18 cellular contexts compared by ENCODE assay signal in genomic region chr19:6888967-6889366, GRCh38. TPM values are rescaled to one million over a fixed set of nuclear protein-coding genes. Genes with fewer than 3 reads are reported as not detected.
"Had no signal": no experiment of that assay in that cellular context is flagged by ENCODE, and none has a peak within 500 bp of the region (broad histone marks: within the 10 kb centered on the region; RNA-seq: fewer than 3 reads in every experiment).

No MANE protein-coding gene starts in this region.

- H3K27ac Mint-ChIP-seq: activated CD8-positive, alpha-beta T cell treated with anti-CD3 and anti-CD28 coated beads, Interleukin-2, amount 10 ng/mL, durations not matched to agents 7 days and 5 days; memory B cell; stimulated activated effector memory CD8-positive, alpha-beta T cell treated with anti-CD3 and anti-CD28 coated beads, Interleukin-12 subunit alpha, Interleukin-12 subunit beta, amount 100 ng/mL, for 72 hours had no signal

- H3K4me1 ChIP-seq: esophagus squamous epithelium, left ventricle myocardium inferior had no signal

- H3K27ac ChIP-seq: brain microvascular endothelial cell, esophagus squamous epithelium, left ventricle myocardium inferior had no signal

- H3K27me3 ChIP-seq: brain microvascular endothelial cell had no signal

- H3K4me3 Mint-ChIP-seq: activated CD8-positive, alpha-beta T cell treated with anti-CD3 and anti-CD28 coated beads, Interleukin-2, amount 10 ng/mL, durations not matched to agents 7 days and 5 days; memory B cell; natural killer cell; stimulated activated effector memory CD8-positive, alpha-beta T cell treated with anti-CD3 and anti-CD28 coated beads, Interleukin-12 subunit alpha, Interleukin-12 subunit beta, amount 100 ng/mL, for 72 hours had no signal

- H3K36me3 Mint-ChIP-seq: natural killer cell; stimulated activated effector memory CD8-positive, alpha-beta T cell treated with anti-CD3 and anti-CD28 coated beads, Interleukin-12 subunit alpha, Interleukin-12 subunit beta, amount 100 ng/mL, for 72 hours had no signal

- H3K4me3 ChIP-seq: esophagus squamous epithelium, left ventricle myocardium inferior, mucosa of descending colon had no signal

- FAIRE-seq: endothelial cell of umbilical vein had no signal

- ATAC-seq: activated CD8-positive, alpha-beta T cell treated with anti-CD3 and anti-CD28 coated beads, Interleukin-2, amount 10 ng/mL, durations not matched to agents 7 days and 5 days; mucosa of descending colon; natural killer cell; stimulated activated effector memory CD8-positive, alpha-beta T cell treated with anti-CD3 and anti-CD28 coated beads, Interleukin-12 subunit alpha, Interleukin-12 subunit beta, amount 100 ng/mL, for 72 hours had no signal

- DNase-seq: activated CD8-positive, alpha-beta T cell treated with anti-CD3 and anti-CD28 coated beads, Interleukin-2, amount 10 ng/mL, durations not matched to agents 7 days and 5 days; brain microvascular endothelial cell; cortex of kidney; effector CD4-positive, alpha-beta T cell; esophagus squamous epithelium; hypothalamus; left ventricle myocardium inferior; mucosa of descending colon; natural killer cell; nucleus accumbens; posterior cingulate gyrus; retina; T-helper 9 cell had no signal

- H3K36me3 ChIP-seq: brain microvascular endothelial cell, esophagus squamous epithelium, left ventricle myocardium inferior had no signal

RNA-seq across cellular contexts. Expression of gene ADGRE1, which starts 1.6 kb away (rescaled TPM):
- total RNA-seq: endothelial cell of umbilical vein, fibroblast of villous mesenchyme, kidney epithelial cell, left ventricle myocardium inferior had no signal
- polyA plus RNA-seq: endothelial cell of umbilical vein had no signal
